In the genomic region with DNA sequence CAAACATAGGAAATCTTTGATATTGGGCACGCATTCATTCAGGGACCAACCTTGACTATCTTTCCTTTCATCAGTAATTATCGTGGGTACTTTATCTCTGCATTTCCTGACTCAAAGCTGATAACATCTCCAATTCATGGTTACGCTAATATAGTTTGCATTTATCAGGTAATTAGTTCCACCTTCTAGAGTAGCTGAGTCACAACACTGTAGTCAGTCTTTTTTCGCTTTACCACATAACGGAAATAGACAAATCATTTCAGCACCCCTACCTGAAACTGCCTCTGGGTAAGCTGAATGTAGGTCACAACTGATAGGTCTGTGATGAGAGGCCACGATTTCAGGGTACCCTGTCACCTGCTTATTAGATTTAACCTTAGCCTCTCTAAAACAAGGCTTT, we compare ENCODE assay signal across 11 cellular contexts. TPM values are rescaled to one million over a fixed set of nuclear protein-coding genes. Genes with fewer than 3 reads are reported as not detected.
DNase-seq lines count a peak whose midpoint lies in the region; ATAC-seq, FAIRE-seq and TF ChIP-seq lines count a peak whose summit lies in the region.
"Had no signal": no experiment of that assay in that cellular context is flagged by ENCODE, and none has a peak within 500 bp of the region (broad histone marks: within the 10 kb centered on the region; RNA-seq: fewer than 3 reads in every experiment).

No MANE protein-coding gene starts in this region.

- H3K4me3 Mint-ChIP-seq in activated naive CD8-positive, alpha-beta T cell treated with anti-CD3 and anti-CD28 coated beads, Interleukin-2, amount 50 U/mL, for 24 hours: no peak overlapping the region
- H3K4me3 Mint-ChIP-seq in glutamatergic neuron (ENCODE audit: unreplicated experiment): no peak overlapping the region

- H3K4me1 Mint-ChIP-seq in activated naive CD8-positive, alpha-beta T cell treated with anti-CD3 and anti-CD28 coated beads, Interleukin-2, amount 50 U/mL, for 24 hours: peaks cover 49% of the 10 kb centered on the region
- no peaks in the 10 kb centered on the region for H3K4me1 Mint-ChIP-seq in glutamatergic neuron (ENCODE audit: low read depth, unreplicated experiment)

- no peak overlapping the region for H3K4me3 ChIP-seq in GM23248
- H3K4me3 ChIP-seq in kidney (ENCODE audit: low read length in 2 of 2): no peak overlapping the region

- no peak overlapping the region for H2AFZ ChIP-seq in GM23248

- H3K4me1 ChIP-seq in GM23248 (ENCODE audit: insufficient read depth) (0 out of 2 replicates have a peak, but pooled peaks cover 8% of the 10 kb centered on the region), kidney (ENCODE audit: control insufficient read depth in 1 of 2, insufficient read depth in 1 of 2, low read depth in 1 of 2, low read length in 2 of 2) (no peaks in the 10 kb centered on the region)

- no peaks in the 10 kb centered on the region for H3K9me2 ChIP-seq in GM23248 (ENCODE audit: insufficient read depth)

- H3K27ac Mint-ChIP-seq in activated naive CD8-positive, alpha-beta T cell treated with anti-CD3 and anti-CD28 coated beads, Interleukin-2, amount 50 U/mL, for 24 hours: peak overlapping the region; percentile 75
- H3K27ac Mint-ChIP-seq in glutamatergic neuron (ENCODE audit: unreplicated experiment): no peak overlapping the region

- WGBS in GM23248 (ENCODE audit: low coverage in 1 of 2, low lambda C conversion rate in 2 of 2, missing lambda C conversion rate in 2 of 2), 2 experiments: 91% methylated on average over 6 of the region's 6 CpGs

- no peak for FAIRE-seq in kidney (lab: Jason Lieb, UNC)
- FAIRE-seq: bronchial epithelial cell, islet of Langerhans had no signal

- no peaks in the 10 kb centered on the region for H3K27me3 ChIP-seq in GM23248 (replicated peaks; ENCODE audit: insufficient read depth)

- H4K20me1 ChIP-seq in GM23248 (ENCODE audit: insufficient read depth): no peaks in the 10 kb centered on the region

- peaks cover 3% of the 10 kb centered on the region for H3K9me3 Mint-ChIP-seq in activated naive CD8-positive, alpha-beta T cell treated with anti-CD3 and anti-CD28 coated beads, Interleukin-2, amount 50 U/mL, for 24 hours
- H3K9me3 Mint-ChIP-seq in glutamatergic neuron (ENCODE audit: unreplicated experiment): no peaks in the 10 kb centered on the region

- H3K27ac ChIP-seq in GM23248 (no peak overlapping the region), kidney (ENCODE audit: low read depth in 2 of 2, low read length in 2 of 2) (no peak overlapping the region)

- intact Hi-C loops in kidney (cut with DNase I): no loop called here

- H3K4me2 ChIP-seq in GM23248 (ENCODE audit: unreplicated experiment): no peak overlapping the region

- H3K9ac ChIP-seq in GM23248: no peak overlapping the region
- H3K9ac ChIP-seq in kidney (ENCODE audit: low read length in 2 of 2): no peak overlapping the region

- ATAC-seq in GM18499 (IDR thresholded peaks at IDR 0.05; ENCODE audit: insufficient read depth, unreplicated experiment) (peak; percentile 100), GM21576 (IDR thresholded peaks at IDR 0.05; ENCODE audit: unreplicated experiment) (peak; percentile 99), HG03575 (IDR thresholded peaks at IDR 0.05; ENCODE audit: extremely low read depth, insufficient number of reproducible peaks, low FRiP score, unreplicated experiment) (peak; percentile 72)
- ATAC-seq in activated naive CD8-positive, alpha-beta T cell treated with anti-CD3 and anti-CD28 coated beads, Interleukin-2, amount 50 U/mL, for 24 hours: peak; percentile 96

- in situ Hi-C loops in GM23248 (cut with MboI): no loop called here

- no peaks in the 10 kb centered on the region for H3F3A ChIP-seq in GM23248 (ENCODE audit: insufficient read depth)

- H3K27me3 Mint-ChIP-seq in activated naive CD8-positive, alpha-beta T cell treated with anti-CD3 and anti-CD28 coated beads, Interleukin-2, amount 50 U/mL, for 24 hours: peaks cover 3% of the 10 kb centered on the region
- no peaks in the 10 kb centered on the region for H3K27me3 Mint-ChIP-seq in glutamatergic neuron (ENCODE audit: unreplicated experiment)

- H3K36me3 ChIP-seq in GM23248 (ENCODE audit: low read depth): 0 out of 2 replicates have a peak, but pooled peaks cover 12% of the 10 kb centered on the region
- no peaks in the 10 kb centered on the region for H3K36me3 ChIP-seq in kidney (ENCODE audit: control insufficient read depth in 1 of 2, insufficient read depth in 2 of 2, low read length in 2 of 2)

- H3K9me3 ChIP-seq in GM23248 (ENCODE audit: low read depth) (no peaks in the 10 kb centered on the region), kidney (ENCODE audit: control insufficient read depth in 1 of 2, low read length in 2 of 2) (no peaks in the 10 kb centered on the region)

- TF ChIP-seq CTCF in glutamatergic neuron (IDR thresholded peaks at IDR 0.05; ENCODE audit: partially characterized antibody, unreplicated experiment) (no peak), kidney (IDR thresholded peaks at IDR 0.05; ENCODE audit: borderline replicate concordance, extremely low read depth, insufficient read depth) (no peak)

- no peak for DNase-seq in activated naive CD8-positive, alpha-beta T cell treated with anti-CD3 and anti-CD28 coated beads, Interleukin-2, amount 50 U/mL, for 24 hours
- DNase-seq in glutamatergic neuron (no peak), NOMO-1 treated with DMSO at 0.1 percent for 48 hours (lab: John Stamatoyannopoulos, UW; ENCODE audit: unreplicated experiment) (no peak), GM23248 (no peak), kidney (no peak)
- DNase-seq: NCI-H446 had no signal

- no peaks in the 10 kb centered on the region for H3K79me2 ChIP-seq in GM23248 (ENCODE audit: insufficient read depth)

- H3K36me3 Mint-ChIP-seq in activated naive CD8-positive, alpha-beta T cell treated with anti-CD3 and anti-CD28 coated beads, Interleukin-2, amount 50 U/mL, for 24 hours (ENCODE audit: low read depth): peaks cover 5% of the 10 kb centered on the region
- H3K36me3 Mint-ChIP-seq in glutamatergic neuron (ENCODE audit: unreplicated experiment): no peaks in the 10 kb centered on the region

RNA-seq across cellular contexts. Expression of gene IL22, which starts 36.7 kb away (rescaled TPM):
- not detected for total RNA-seq in glutamatergic neuron (ENCODE audit: unreplicated experiment)
- total RNA-seq in GM23248 (2014; rRNA removed; shearing (Covaris generic)): not detected in 2 replicates
- not detected in 2 replicates for polyA plus RNA-seq in GM23248 (2016; fragmentation: Nextera tagmentation; extraction: Ambion mirVana)
- total RNA-seq in kidney: not detected
- polyA plus RNA-seq in kidney (ENCODE audit: insufficient read depth, low read depth, low replicate concordance): not detected
- total RNA-seq: bronchial epithelial cell had no signal

RNA-seq across cellular contexts. Expression of gene MDM1, which starts 42.0 kb away (rescaled TPM):
- total RNA-seq in glutamatergic neuron (ENCODE audit: unreplicated experiment) (7.9 TPM), kidney (14.1 TPM)
- 7.3 and 30.0 TPM in 2 replicates for total RNA-seq in GM23248 (2014; rRNA removed; shearing (Covaris generic))
- polyA plus RNA-seq in GM23248 (2016; fragmentation: Nextera tagmentation; extraction: Ambion mirVana) (7.5 and 9.9 TPM in 2 replicates), kidney (ENCODE audit: insufficient read depth, low read depth, low replicate concordance) (8.9 TPM)
